In genomic region chr5:55994998-55995914, GRCh38 we compare ENCODE assay signal across 8 cellular contexts. TPM values are rescaled to one million over a fixed set of nuclear protein-coding genes. Genes with fewer than 3 reads are reported as not detected.
A peak's percentile ranks its signal among the peaks of the same experiment; 100 is the strongest.
DNase-seq lines count a peak whose midpoint lies in the region; TF ChIP-seq lines count a peak whose summit lies in the region.

No MANE protein-coding gene starts in this region.

- CTCF ChIA-PET in activated naive CD4-positive, alpha-beta T cell treated with anti-CD3 and anti-CD28 coated beads, Interleukin-2, amount 10 ng/mL, durations not matched to agents 7 days and 5 days (lab: Charles Lee): interaction anchor here (1.0 to 2.2 kb wide), 3 partner anchors 16 to 55 kb away, joined by 3 to 6 read pairs (median 4); no protein-coding TSS in a partner anchor

- peaks cover 63% of the 10 kb centered on the region for H3K4me1 Mint-ChIP-seq in HFFc6 (ENCODE audit: low read depth)
- H3K4me1 Mint-ChIP-seq in activated naive CD4-positive, alpha-beta T cell treated with anti-CD3 and anti-CD28 coated beads, Interleukin-2, amount 10 ng/mL, durations not matched to agents 7 days and 5 days: peaks cover 47% of the 10 kb centered on the region

- H3K36me3 ChIP-seq in SJSA1 (peaks cover 10% of the 10 kb centered on the region), suprapubic skin (no peaks in the 10 kb centered on the region)

- H3K9me3 Mint-ChIP-seq in HFFc6: no peaks in the 10 kb centered on the region
- peaks cover 3% of the 10 kb centered on the region for H3K9me3 Mint-ChIP-seq in activated naive CD4-positive, alpha-beta T cell treated with anti-CD3 and anti-CD28 coated beads, Interleukin-2, amount 10 ng/mL, durations not matched to agents 7 days and 5 days

- peaks cover 11% of the 10 kb centered on the region for H3K36me3 Mint-ChIP-seq in HFFc6 (ENCODE audit: low read depth)
- peaks cover 40% of the 10 kb centered on the region for H3K36me3 Mint-ChIP-seq in activated naive CD4-positive, alpha-beta T cell treated with anti-CD3 and anti-CD28 coated beads, Interleukin-2, amount 10 ng/mL, durations not matched to agents 7 days and 5 days

- TF ChIP-seq CTCF in HFFc6 (IDR thresholded peaks at IDR 0.05): peak; percentile 70
- peak in 1 of 2 donors; percentile 5 for TF ChIP-seq CTCF in suprapubic skin (IDR thresholded peaks at IDR 0.05)

- under 1% methylated on average over 13 of the region's 70 CpGs for WGBS in suprapubic skin

- H3K4me3 Mint-ChIP-seq in HFFc6: peak overlapping the region; percentile 97
- H3K4me3 Mint-ChIP-seq in activated naive CD4-positive, alpha-beta T cell treated with anti-CD3 and anti-CD28 coated beads, Interleukin-2, amount 10 ng/mL, durations not matched to agents 7 days and 5 days: peak overlapping the region; percentile 90

- TF ChIP-seq EP300 in suprapubic skin (IDR thresholded peaks at IDR 0.05): peak; percentile 7

- H3K27me3 ChIP-seq in SJSA1 (replicated peaks) (no peaks in the 10 kb centered on the region), suprapubic skin (no peaks in the 10 kb centered on the region)

- H3K9me3 ChIP-seq in SJSA1 (replicated peaks) (no peaks in the 10 kb centered on the region), suprapubic skin (no peaks in the 10 kb centered on the region)

- no peak for TF ChIP-seq POLR2A in suprapubic skin (IDR thresholded peaks at IDR 0.05)

- H3K4me3 ChIP-seq in SJSA1: peak overlapping the region; percentile 86
- peak overlapping the region; percentile 98 for H3K4me3 ChIP-seq in suprapubic skin

- H3K27ac Mint-ChIP-seq in HFFc6: peak overlapping the region; percentile 90
- peak overlapping the region; percentile 96 for H3K27ac Mint-ChIP-seq in activated naive CD4-positive, alpha-beta T cell treated with anti-CD3 and anti-CD28 coated beads, Interleukin-2, amount 10 ng/mL, durations not matched to agents 7 days and 5 days

- H3K4me1 ChIP-seq in SJSA1 (replicated peaks) (peaks cover 20% of the 10 kb centered on the region), suprapubic skin (peaks cover 32% of the 10 kb centered on the region)

- H3K27me3 Mint-ChIP-seq in HFFc6 (ENCODE audit: insufficient read depth): peaks cover 3% of the 10 kb centered on the region
- H3K27me3 Mint-ChIP-seq in activated naive CD4-positive, alpha-beta T cell treated with anti-CD3 and anti-CD28 coated beads, Interleukin-2, amount 10 ng/mL, durations not matched to agents 7 days and 5 days: no peaks in the 10 kb centered on the region

- H3K27ac ChIP-seq in SJSA1 (peak overlapping the region; percentile 96), suprapubic skin (peak overlapping the region; percentile 100)

- DNase-seq in GM04504 (ENCODE audit: low read depth): peak; percentile 96
- peak; percentile 95 for DNase-seq in HFFc6
- peak; percentile 89 for DNase-seq in MV-4-11 (lab: John Stamatoyannopoulos, UW)
- peak; percentile 97 to 98 for DNase-seq in SJSA1 (ENCODE audit: low read depth in 1 of 2, low spot score in 2 of 2)
- peak; percentile 97 for DNase-seq in activated naive CD4-positive, alpha-beta T cell treated with anti-CD3 and anti-CD28 coated beads, Interleukin-2, amount 10 ng/mL, durations not matched to agents 7 days and 5 days
- peak; percentile 99 for DNase-seq in germinal center (ENCODE audit: low spot score)
- peak; percentile 86 for DNase-seq in non-pigmented ciliary epithelial cell (ENCODE audit: low read depth)
- peak; percentile 98 for DNase-seq in suprapubic skin (ENCODE audit: low spot score in 2 of 2)

RNA-seq across cellular contexts. Expression of gene IL6ST, which starts 0.5 kb away (rescaled TPM):
- 100 to 1,000 TPM; 187 to 265 (median 216) TPM for total RNA-seq in HFFc6 (2021; fragmentation: NEBNext Ultra II Directional; extraction: Animal tissue kit (Norgen Biotek cat#: 25700))
- 192 and 196 TPM in 2 replicates for total RNA-seq in SJSA1 (2014; rRNA removed; shearing (Covaris generic))
- total RNA-seq in suprapubic skin: 100 to 1,000 TPM in 1 of 4 donors, 10 to 100 TPM in 3; 47.0 to 110 (median 87.5) TPM

Comparison
In these comparisons a context has a peak if more than half of its experiments do, and no peak if none do; other contexts are left out.
1. Peak in every context shown above with its lines: DNase-seq, H3K4me3 ChIP-seq and H3K27ac ChIP-seq.